Comparison of ENCODE assay signal across 1 cellular context in the genomic region with DNA sequence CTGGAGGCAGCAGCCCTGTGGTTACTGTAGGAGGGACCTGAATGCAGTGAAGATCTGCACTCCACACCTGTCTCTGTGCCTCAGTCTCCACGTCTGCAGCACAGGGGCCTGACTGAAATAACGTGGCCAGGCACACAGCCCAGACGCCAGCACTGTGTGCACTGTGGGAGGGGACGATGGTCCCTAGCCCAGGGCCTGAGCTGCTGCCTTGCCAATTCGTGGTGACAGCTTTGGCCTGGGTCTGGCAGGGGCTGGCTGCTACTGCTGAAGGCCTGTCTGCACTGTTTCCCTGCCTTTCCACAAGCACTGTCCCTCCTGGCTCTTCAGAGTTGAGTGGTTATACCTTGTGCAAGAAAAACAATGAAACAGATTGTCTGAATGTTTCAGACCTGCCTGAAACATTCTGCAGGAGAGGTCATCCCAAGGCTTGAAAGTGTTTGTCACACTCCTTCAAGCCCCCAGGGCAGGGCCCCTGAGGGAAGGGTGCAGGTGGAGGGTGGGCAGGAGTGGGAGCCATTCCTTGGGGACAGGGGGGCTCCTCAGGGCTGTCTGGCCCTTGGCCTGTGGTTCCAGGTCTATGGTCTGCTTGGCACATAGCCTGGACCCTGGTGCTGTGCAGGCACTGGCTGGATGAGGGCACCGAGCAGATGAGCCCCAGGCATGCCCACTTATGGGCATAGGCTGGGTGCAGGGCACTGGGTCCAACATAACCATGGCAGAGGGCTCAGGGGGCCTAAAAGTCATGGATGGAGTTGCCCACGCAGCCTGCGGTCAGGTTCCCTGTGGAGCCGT.
TF ChIP-seq lines count a peak whose summit lies in the region.

No MANE protein-coding gene starts in this region.

TF ChIP-seq in WTC11, 78 proteins besides CTCF, POLR2A, EP300 and RAD21 (continued from another document):
- TF ChIP-seq, protein P1, sequence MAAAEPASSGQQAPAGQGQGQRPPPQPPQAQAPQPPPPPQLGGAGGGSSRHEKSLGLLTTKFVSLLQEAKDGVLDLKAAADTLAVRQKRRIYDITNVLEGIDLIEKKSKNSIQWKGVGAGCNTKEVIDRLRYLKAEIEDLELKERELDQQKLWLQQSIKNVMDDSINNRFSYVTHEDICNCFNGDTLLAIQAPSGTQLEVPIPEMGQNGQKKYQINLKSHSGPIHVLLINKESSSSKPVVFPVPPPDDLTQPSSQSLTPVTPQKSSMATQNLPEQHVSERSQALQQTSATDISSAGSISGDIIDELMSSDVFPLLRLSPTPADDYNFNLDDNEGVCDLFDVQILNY (CRISPR knock-in tag; IDR thresholded peaks at IDR 0.05): no peak
- TF ChIP-seq JUN (CRISPR knock-in tag; IDR thresholded peaks at IDR 0.05): no peak
- no peak for TF ChIP-seq FOXP1 (CRISPR knock-in tag; IDR thresholded peaks at IDR 0.05; ENCODE audit: borderline replicate concordance)
- TF ChIP-seq, protein P2, sequence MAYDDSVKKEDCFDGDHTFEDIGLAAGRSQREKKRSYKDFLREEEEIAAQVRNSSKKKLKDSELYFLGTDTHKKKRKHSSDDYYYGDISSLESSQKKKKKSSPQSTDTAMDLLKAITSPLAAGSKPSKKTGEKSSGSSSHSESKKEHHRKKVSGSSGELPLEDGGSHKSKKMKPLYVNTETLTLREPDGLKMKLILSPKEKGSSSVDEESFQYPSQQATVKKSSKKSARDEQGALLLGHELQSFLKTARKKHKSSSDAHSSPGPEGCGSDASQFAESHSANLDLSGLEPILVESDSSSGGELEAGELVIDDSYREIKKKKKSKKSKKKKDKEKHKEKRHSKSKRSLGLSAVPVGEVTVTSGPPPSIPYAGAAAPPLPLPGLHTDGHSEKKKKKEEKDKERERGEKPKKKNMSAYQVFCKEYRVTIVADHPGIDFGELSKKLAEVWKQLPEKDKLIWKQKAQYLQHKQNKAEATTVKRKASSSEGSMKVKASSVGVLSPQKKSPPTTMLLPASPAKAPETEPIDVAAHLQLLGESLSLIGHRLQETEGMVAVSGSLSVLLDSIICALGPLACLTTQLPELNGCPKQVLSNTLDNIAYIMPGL (CRISPR knock-in tag; IDR thresholded peaks at IDR 0.05): no peak
- TF ChIP-seq EMX1 (CRISPR knock-in tag; IDR thresholded peaks at IDR 0.05): no peak
- no peak for TF ChIP-seq ELF4 (CRISPR knock-in tag; IDR thresholded peaks at IDR 0.05; ENCODE audit: low read depth)
- TF ChIP-seq CBFB (CRISPR knock-in tag; IDR thresholded peaks at IDR 0.05; ENCODE audit: low read depth): no peak
- no peak for TF ChIP-seq GRHL2 (CRISPR knock-in tag; IDR thresholded peaks at IDR 0.05; ENCODE audit: insufficient replicate concordance, severe bottlenecking)
- TF ChIP-seq, protein P3, sequence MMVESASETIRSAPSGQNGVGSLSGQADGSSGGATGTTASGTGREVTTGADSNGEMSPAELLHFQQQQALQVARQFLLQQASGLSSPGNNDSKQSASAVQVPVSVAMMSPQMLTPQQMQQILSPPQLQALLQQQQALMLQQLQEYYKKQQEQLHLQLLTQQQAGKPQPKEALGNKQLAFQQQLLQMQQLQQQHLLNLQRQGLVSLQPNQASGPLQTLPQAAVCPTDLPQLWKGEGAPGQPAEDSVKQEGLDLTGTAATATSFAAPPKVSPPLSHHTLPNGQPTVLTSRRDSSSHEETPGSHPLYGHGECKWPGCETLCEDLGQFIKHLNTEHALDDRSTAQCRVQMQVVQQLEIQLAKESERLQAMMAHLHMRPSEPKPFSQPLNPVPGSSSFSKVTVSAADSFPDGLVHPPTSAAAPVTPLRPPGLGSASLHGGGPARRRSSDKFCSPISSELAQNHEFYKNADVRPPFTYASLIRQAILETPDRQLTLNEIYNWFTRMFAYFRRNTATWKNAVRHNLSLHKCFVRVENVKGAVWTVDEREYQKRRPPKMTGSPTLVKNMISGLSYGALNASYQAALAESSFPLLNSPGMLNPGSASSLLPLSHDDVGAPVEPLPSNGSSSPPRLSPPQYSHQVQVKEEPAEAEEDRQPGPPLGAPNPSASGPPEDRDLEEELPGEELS (CRISPR knock-in tag; IDR thresholded peaks at IDR 0.05): no peak
- TF ChIP-seq, protein P4, sequence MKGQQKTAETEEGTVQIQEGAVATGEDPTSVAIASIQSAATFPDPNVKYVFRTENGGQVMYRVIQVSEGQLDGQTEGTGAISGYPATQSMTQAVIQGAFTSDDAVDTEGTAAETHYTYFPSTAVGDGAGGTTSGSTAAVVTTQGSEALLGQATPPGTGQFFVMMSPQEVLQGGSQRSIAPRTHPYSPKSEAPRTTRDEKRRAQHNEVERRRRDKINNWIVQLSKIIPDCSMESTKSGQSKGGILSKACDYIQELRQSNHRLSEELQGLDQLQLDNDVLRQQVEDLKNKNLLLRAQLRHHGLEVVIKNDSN (CRISPR knock-in tag; IDR thresholded peaks at IDR 0.05): no peak
- TF ChIP-seq ZNF138 (CRISPR knock-in tag; conservative IDR thresholded peaks at IDR 0.05): no peak
- TF ChIP-seq, protein P5, sequence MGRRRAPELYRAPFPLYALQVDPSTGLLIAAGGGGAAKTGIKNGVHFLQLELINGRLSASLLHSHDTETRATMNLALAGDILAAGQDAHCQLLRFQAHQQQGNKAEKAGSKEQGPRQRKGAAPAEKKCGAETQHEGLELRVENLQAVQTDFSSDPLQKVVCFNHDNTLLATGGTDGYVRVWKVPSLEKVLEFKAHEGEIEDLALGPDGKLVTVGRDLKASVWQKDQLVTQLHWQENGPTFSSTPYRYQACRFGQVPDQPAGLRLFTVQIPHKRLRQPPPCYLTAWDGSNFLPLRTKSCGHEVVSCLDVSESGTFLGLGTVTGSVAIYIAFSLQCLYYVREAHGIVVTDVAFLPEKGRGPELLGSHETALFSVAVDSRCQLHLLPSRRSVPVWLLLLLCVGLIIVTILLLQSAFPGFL (CRISPR knock-in tag; IDR thresholded peaks at IDR 0.05; ENCODE audit: borderline replicate concordance): no peak
- TF ChIP-seq, protein P6, sequence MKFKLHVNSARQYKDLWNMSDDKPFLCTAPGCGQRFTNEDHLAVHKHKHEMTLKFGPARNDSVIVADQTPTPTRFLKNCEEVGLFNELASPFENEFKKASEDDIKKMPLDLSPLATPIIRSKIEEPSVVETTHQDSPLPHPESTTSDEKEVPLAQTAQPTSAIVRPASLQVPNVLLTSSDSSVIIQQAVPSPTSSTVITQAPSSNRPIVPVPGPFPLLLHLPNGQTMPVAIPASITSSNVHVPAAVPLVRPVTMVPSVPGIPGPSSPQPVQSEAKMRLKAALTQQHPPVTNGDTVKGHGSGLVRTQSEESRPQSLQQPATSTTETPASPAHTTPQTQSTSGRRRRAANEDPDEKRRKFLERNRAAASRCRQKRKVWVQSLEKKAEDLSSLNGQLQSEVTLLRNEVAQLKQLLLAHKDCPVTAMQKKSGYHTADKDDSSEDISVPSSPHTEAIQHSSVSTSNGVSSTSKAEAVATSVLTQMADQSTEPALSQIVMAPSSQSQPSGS (CRISPR knock-in tag; IDR thresholded peaks at IDR 0.05; ENCODE audit: borderline replicate concordance, low read depth): no peak
- TF ChIP-seq, protein P7, sequence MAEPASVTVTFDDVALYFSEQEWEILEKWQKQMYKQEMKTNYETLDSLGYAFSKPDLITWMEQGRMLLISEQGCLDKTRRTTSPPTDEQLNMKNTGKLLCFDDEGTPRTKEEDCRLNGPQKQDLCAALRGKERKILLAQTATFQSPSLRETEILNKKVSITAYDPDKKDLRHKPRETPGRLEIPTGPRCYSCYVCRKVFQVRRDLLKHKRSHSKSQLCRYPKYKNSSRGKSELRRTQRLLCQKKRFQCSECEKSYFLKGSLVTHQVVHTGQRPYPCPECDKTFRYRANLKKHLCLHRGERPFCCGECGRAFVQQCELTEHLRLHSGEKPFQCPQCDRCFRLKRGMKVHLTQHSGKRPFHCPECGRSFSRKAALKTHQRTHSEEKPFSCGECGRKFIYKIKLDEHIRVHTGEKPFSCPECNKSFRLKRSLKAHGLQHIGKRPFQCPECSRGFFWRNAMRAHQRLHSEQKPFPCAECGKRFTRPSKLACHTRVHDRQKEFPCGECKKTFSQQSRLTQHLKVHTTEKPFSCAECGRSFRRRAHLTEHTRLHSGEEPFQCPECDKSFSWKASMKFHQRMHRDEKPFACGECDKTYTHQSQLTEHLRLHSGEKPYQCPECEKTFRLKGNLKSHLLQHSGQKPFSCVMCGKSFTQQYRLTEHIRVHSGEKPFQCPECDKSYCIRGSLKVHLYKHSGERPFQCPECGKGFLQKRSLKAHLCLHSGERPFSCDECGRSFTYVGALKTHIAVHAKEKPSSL (CRISPR knock-in tag; conservative IDR thresholded peaks at IDR 0.05): no peak
- no peak for TF ChIP-seq TP53 (CRISPR knock-in tag; IDR thresholded peaks at IDR 0.05)
